Comparison of ENCODE assay signal across 10 cellular contexts in genomic region chr9:120873512-120873911, GRCh38. TPM values are rescaled to one million over a fixed set of nuclear protein-coding genes. Genes with fewer than 3 reads are reported as not detected.
DNase-seq lines count a peak whose midpoint lies in the region; ATAC-seq, FAIRE-seq and TF ChIP-seq lines count a peak whose summit lies in the region.
"Had no signal": no experiment of that assay in that cellular context is flagged by ENCODE, and none has a peak within 500 bp of the region (broad histone marks: within the 10 kb centered on the region; RNA-seq: fewer than 3 reads in every experiment).

No MANE protein-coding gene starts in this region.

- H3K4me1 Mint-ChIP-seq in activated T-cell treated with anti-CD3 and anti-CD28 coated beads, Interleukin-2, amount 50 U/mL, for 72 hours (ENCODE audit: low read depth): peaks cover 80% of the 10 kb centered on the region
- peaks cover 51% of the 10 kb centered on the region for H3K4me1 Mint-ChIP-seq in stimulated activated memory B cell treated with anti-CD40 and anti-IgM and Interleukin-4, amounts not matched to agents 10 μg/mL and 1 μg/mL and 100 μg/mL, for 72 hours

- peaks cover 15 to 47% of the 10 kb centered on the region in 2 donors for H3K36me3 Mint-ChIP-seq in activated T-cell treated with anti-CD3 and anti-CD28 coated beads, Interleukin-2, amount 50 U/mL, for 72 hours (ENCODE audit: insufficient read depth in 2 of 2)
- H3K36me3 Mint-ChIP-seq in stimulated activated memory B cell treated with anti-CD40 and anti-IgM and Interleukin-4, amounts not matched to agents 10 μg/mL and 1 μg/mL and 100 μg/mL, for 72 hours: peaks cover 23% of the 10 kb centered on the region

- ATAC-seq in activated T-cell treated with anti-CD3 and anti-CD28 coated beads, Interleukin-2, amount 50 U/mL, for 72 hours (replicated peaks in 1 of 2): no peak
- no peak for ATAC-seq in stimulated activated memory B cell treated with anti-CD40 and anti-IgM and Interleukin-4, amounts not matched to agents 10 μg/mL and 1 μg/mL and 100 μg/mL, for 72 hours
- no peak for ATAC-seq in sciatic nerve
- no peak for ATAC-seq in left lobe of liver

- no peaks in the 10 kb centered on the region for H4K20me1 ChIP-seq in OCI-LY1 (ENCODE audit: insufficient read depth, low read length)
- H4K20me1 ChIP-seq in H1 (replicated peaks in 1 of 2; ENCODE audit: control insufficient read depth in 1 of 2, insufficient read depth in 2 of 2, low read length in 2 of 2): no peaks in the 10 kb centered on the region

- H2AFZ ChIP-seq in OCI-LY1 (ENCODE audit: low read length) (no peak overlapping the region), H1 (ENCODE audit: low read length) (no peak overlapping the region)

- no peak overlapping the region for H3K9ac ChIP-seq in OCI-LY1 (ENCODE audit: low read length)
- H3K9ac ChIP-seq in H1 (replicated peaks in 1 of 4; ENCODE audit: extremely low read depth in 1 of 4, low read depth in 3 of 4, low read length in 3 of 4): no peak overlapping the region

- no peak overlapping the region for H4K8ac ChIP-seq in H1 (ENCODE audit: extremely low read depth, insufficient read depth, low read length)

- peak overlapping the region; percentile 98 for H2BK5ac ChIP-seq in H1 (ENCODE audit: low read depth, low read length)

- H3K9me3 ChIP-seq in OCI-LY1 (ENCODE audit: low read length) (no peaks in the 10 kb centered on the region), H1 (ENCODE audit: insufficient read depth in 2 of 2, low read depth in 1 of 2, low read length in 1 of 2) (no peaks in the 10 kb centered on the region)
- H3K9me3 ChIP-seq: adrenal gland had no signal

- no peak for FAIRE-seq in H1 (lab: Jason Lieb, UNC)

- H3K79me1 ChIP-seq in H1 (ENCODE audit: low read depth, low read length): no peaks in the 10 kb centered on the region

- H2BK20ac ChIP-seq in H1 (ENCODE audit: low read length): peak overlapping the region; percentile 24; the same call in 1 of the 2 replicates

- no peak for TF ChIP-seq RAD21 in H1 (IDR thresholded peaks at IDR 0.05 in 1 of 2, conservative IDR thresholded peaks at IDR 0.05 in 1 of 2; ENCODE audit: low read depth in 2 of 2, low read length in 2 of 2)

- POLR2A ChIA-PET in H1 (lab: Charles Lee; ENCODE audit: partially characterized antibody): interaction anchor here (0.9 to 2.7 kb wide), 13 partner anchors 11 to 69 kb away, joined by 3 to 12 read pairs (median 5); no protein-coding TSS in a partner anchor

- H2BK120ac ChIP-seq in H1 (replicated peaks; ENCODE audit: low read depth, low read length): no peak overlapping the region

- no peak overlapping the region for H3K4me2 ChIP-seq in OCI-LY1 (ENCODE audit: low read length)
- peak overlapping the region; percentile 53 to 69 for H3K4me2 ChIP-seq in H1 (ENCODE audit: insufficient read depth in 1 of 2, low read depth in 2 of 2, low read length in 2 of 2)

- H3K79me2 ChIP-seq in OCI-LY1 (ENCODE audit: insufficient read depth, low read length) (no peaks in the 10 kb centered on the region), H1 (ENCODE audit: control insufficient read depth in 1 of 2, insufficient read depth in 2 of 2, low read length in 2 of 2) (no peaks in the 10 kb centered on the region)

- no peak overlapping the region for H3K4ac ChIP-seq in H1 (replicated peaks; ENCODE audit: insufficient read length, low read depth, low read length)

- TF ChIP-seq EP300 in H1 (IDR thresholded peaks at IDR 0.05; ENCODE audit: borderline replicate concordance in 1 of 2, low read depth in 2 of 2, low read length in 2 of 2): peak in 1 of 2 experiments; percentile 54; a peak in 1 of 3 replicates

- H3K27ac Mint-ChIP-seq in activated T-cell treated with anti-CD3 and anti-CD28 coated beads, Interleukin-2, amount 50 U/mL, for 72 hours: peak overlapping the region; percentile 67
- H3K27ac Mint-ChIP-seq in stimulated activated memory B cell treated with anti-CD40 and anti-IgM and Interleukin-4, amounts not matched to agents 10 μg/mL and 1 μg/mL and 100 μg/mL, for 72 hours: peak overlapping the region; percentile 31

- H3K4me3 ChIP-seq in OCI-LY1 (ENCODE audit: low read depth, low read length, poor library complexity, severe bottlenecking): no peak overlapping the region
- H3K4me3 ChIP-seq in H1 (ENCODE audit: extremely low read depth in 1 of 4, insufficient read depth in 2 of 4, low read depth in 3 of 4, low read length in 4 of 4): peak overlapping the region in 2 of 4 experiments; percentile 8 to 39; a peak in 2 of 8 replicates
- H3K4me3 ChIP-seq: adrenal gland had no signal

- intact Hi-C loops in sciatic nerve (cut with DNase I): no loop called here

- no peak overlapping the region for H4K5ac ChIP-seq in H1 (ENCODE audit: insufficient read length, low read depth, low read length)

- no peak overlapping the region for H3K14ac ChIP-seq in H1 (ENCODE audit: insufficient read length)

- H3K4me1 ChIP-seq in OCI-LY1 (ENCODE audit: insufficient read depth, low read length, severe bottlenecking): peaks cover 41% of the 10 kb centered on the region
- peaks cover 23 to 54% (median 34%) of the 10 kb centered on the region in 4 experiments for H3K4me1 ChIP-seq in H1 (replicated peaks in 1 of 4; ENCODE audit: control insufficient read depth in 3 of 4, insufficient read depth in 4 of 4, low read length in 3 of 4)

- no peak overlapping the region for H2BK15ac ChIP-seq in H1 (ENCODE audit: low read length)

- H3K4me3 Mint-ChIP-seq in activated T-cell treated with anti-CD3 and anti-CD28 coated beads, Interleukin-2, amount 50 U/mL, for 72 hours: peak overlapping the region; percentile 23 to 94
- H3K4me3 Mint-ChIP-seq in stimulated activated memory B cell treated with anti-CD40 and anti-IgM and Interleukin-4, amounts not matched to agents 10 μg/mL and 1 μg/mL and 100 μg/mL, for 72 hours: no peak overlapping the region

- peak; percentile 12 to 28; a peak in 1 of 3 replicates for TF ChIP-seq POLR2A in H1 (IDR thresholded peaks at IDR 0.05; ENCODE audit: control extremely low read depth in 1 of 2, low read depth in 2 of 2, low read length in 2 of 2)

- peaks cover 10% of the 10 kb centered on the region for H3K23me2 ChIP-seq in H1 (ENCODE audit: low read depth, low read length)

- no peak overlapping the region for H2AK5ac ChIP-seq in H1 (ENCODE audit: low read depth, low read length)

- peaks cover 50% of the 10 kb centered on the region; the same call in 1 of the 2 replicates for H3K36me3 ChIP-seq in OCI-LY1 (ENCODE audit: insufficient read depth, low read length)
- peaks cover 0 to 3% (median 0%) of the 10 kb centered on the region in 4 experiments; a peak in 1 of 8 replicates for H3K36me3 ChIP-seq in H1 (ENCODE audit: control insufficient read depth in 2 of 4, insufficient read depth in 4 of 4, low read length in 3 of 4)

- CTCF ChIA-PET in H1 (lab: Charles Lee; ENCODE audit: partially characterized antibody): interaction anchor here (0.8 to 2.3 kb wide), 10 partner anchors 10 to 144 kb away, joined by 3 to 11 read pairs (median 4); no protein-coding TSS in a partner anchor

- H2BK12ac ChIP-seq in H1 (ENCODE audit: low read depth, low read length): peak overlapping the region; percentile 91; the same call in 1 of the 2 replicates

- peaks cover 6% of the 10 kb centered on the region; the same call in 1 of the 2 replicates for H3F3A ChIP-seq in OCI-LY1 (ENCODE audit: insufficient read depth, low read length)

- TF ChIP-seq CTCF in OCI-LY1 (IDR thresholded peaks at IDR 0.05; ENCODE audit: low read length) (no peak), H1 (IDR thresholded peaks at IDR 0.05; ENCODE audit: control extremely low read depth in 1 of 3, insufficient read depth in 1 of 3, low read depth in 1 of 3, low read length in 3 of 3) (no peak)

- H3K27me3 ChIP-seq in OCI-LY1 (ENCODE audit: insufficient read depth, low read length): no peaks in the 10 kb centered on the region
- peaks cover 0 to 4% (median 1%) of the 10 kb centered on the region in 4 experiments; a peak in 3 of 7 replicates for H3K27me3 ChIP-seq in H1 (replicated peaks in 1 of 4; ENCODE audit: control insufficient read depth in 3 of 4, extremely low read depth in 1 of 4, insufficient read depth in 3 of 4, low read length in 3 of 4)
- H3K27me3 ChIP-seq: adrenal gland had no signal

- no peak for DNase-seq in activated T-cell treated with anti-CD3 and anti-CD28 coated beads, Interleukin-2, amount 50 U/mL, for 72 hours
- DNase-seq in activated T-cell treated with anti-CD3 and anti-CD28 coated beads, Interleukin-2, amount 50 U/mL, for 1 hour: no peak
- DNase-seq in H1 (ENCODE audit: low read depth in 1 of 2, low spot score in 2 of 2) (peak; percentile 77 to 95), sciatic nerve (ENCODE audit: low spot score) (no peak), left lobe of liver (ENCODE audit: low spot score) (no peak)
- no peak for DNase-seq in NK-92 treated with Interleukin-12 subunit alpha and Interleukin-12 subunit beta, amount 100 ng/mL, for 24 hours (lab: John Stamatoyannopoulos, UW)
- DNase-seq: adrenal gland, NCI-H1105 treated with DMSO at 0.1 percent for 48 hours had no signal

- H3K9me3 Mint-ChIP-seq in activated T-cell treated with anti-CD3 and anti-CD28 coated beads, Interleukin-2, amount 50 U/mL, for 72 hours: no peaks in the 10 kb centered on the region
- H3K9me3 Mint-ChIP-seq in stimulated activated memory B cell treated with anti-CD40 and anti-IgM and Interleukin-4, amounts not matched to agents 10 μg/mL and 1 μg/mL and 100 μg/mL, for 72 hours: no peaks in the 10 kb centered on the region

- H3K27me3 Mint-ChIP-seq in activated T-cell treated with anti-CD3 and anti-CD28 coated beads, Interleukin-2, amount 50 U/mL, for 72 hours (ENCODE audit: low read depth): no peaks in the 10 kb centered on the region
- no peaks in the 10 kb centered on the region for H3K27me3 Mint-ChIP-seq in stimulated activated memory B cell treated with anti-CD40 and anti-IgM and Interleukin-4, amounts not matched to agents 10 μg/mL and 1 μg/mL and 100 μg/mL, for 72 hours

- peak overlapping the region; percentile 97 for H3K27ac ChIP-seq in OCI-LY1 (ENCODE audit: low read depth, low read length, poor library complexity, severe bottlenecking)
- peak overlapping the region; percentile 78 for H3K27ac ChIP-seq in H1 (ENCODE audit: low read depth, low read length)
- H3K27ac ChIP-seq: adrenal gland had no signal

- no peaks in the 10 kb centered on the region for H3K9me2 ChIP-seq in OCI-LY1 (ENCODE audit: low read depth, low read length)

- H3K18ac ChIP-seq in H1 (ENCODE audit: extremely low read depth, low read length): peak overlapping the region; percentile 93

- H4K91ac ChIP-seq in H1 (replicated peaks; ENCODE audit: insufficient read length, low read length): peak overlapping the region; percentile 96

- no peak overlapping the region for H3K56ac ChIP-seq in H1 (replicated peaks; ENCODE audit: insufficient read length, low read depth, low read length)

- 16% methylated on average over 4 of the region's 4 CpGs; no CpG with 5 or more reads in 1 of the 2 experiments for WGBS in H1 (ENCODE audit: extremely low coverage in 1 of 2, insufficient coverage in 1 of 2, insufficient read length in 1 of 2, insufficient replicate concordance in 2 of 2, low coverage in 1 of 2, low lambda C conversion rate in 2 of 2, missing lambda C conversion rate in 1 of 2), 2 experiments

- no peak overlapping the region for H3K23ac ChIP-seq in H1 (ENCODE audit: insufficient read length)

RNA-seq across cellular contexts. Expression of gene PHF19, which starts 3.5 kb away (rescaled TPM):
- total RNA-seq in activated T-cell treated with anti-CD3 and anti-CD28 coated beads, Interleukin-2, amount 50 U/mL, for 72 hours: 100 to 1,000 TPM; 166 to 222 TPM
- 30.2 and 31.8 TPM in 2 replicates for total RNA-seq in H1 (2021; fragmentation: NEBNext Ultra II Directional; extraction: Animal tissue kit (Norgen Biotek cat#: 25700))
- polyA plus RNA-seq in H1 (2011; rRNA removed): 28.2 and 31.0 TPM in 2 replicates
- 25.8 TPM for polyA plus RNA-seq in H1 (2011; cell fraction: cytosol; rRNA removed)
- 48.1 TPM for polyA plus RNA-seq in H1 (2011; cell fraction: nucleus; rRNA removed)
- polyA plus RNA-seq in H1 (2012, experiment 1 of 2): 26.2 to 35.4 TPM (median 31.5 TPM) in 4 replicates
- 29.9 TPM for polyA plus RNA-seq in H1 (2012, experiment 2 of 2)
- 24.5 TPM for polyA plus RNA-seq in H1 (2013, experiment 1 of 2)
- polyA plus RNA-seq in H1 (2013, experiment 2 of 2): 23.1 TPM
- 26.6 and 43.7 TPM in 2 replicates for polyA minus RNA-seq in H1 (2011; rRNA and poly(A)+ RNA removed)
- 16.2 TPM for polyA minus RNA-seq in H1 (2011; cell fraction: cytosol; rRNA and poly(A)+ RNA removed)
- polyA minus RNA-seq in H1 (2011; cell fraction: nucleus; rRNA and poly(A)+ RNA removed): 28.2 TPM
- total RNA-seq in sciatic nerve (29.3 TPM), left lobe of liver (2.4 TPM)

RNA-seq across cellular contexts. Expression of gene PSMD5, which starts 30.8 kb away (rescaled TPM):
- total RNA-seq in activated T-cell treated with anti-CD3 and anti-CD28 coated beads, Interleukin-2, amount 50 U/mL, for 72 hours: 10 to 100 TPM; 48.6 to 59.0 TPM
- total RNA-seq in H1 (2021; fragmentation: NEBNext Ultra II Directional; extraction: Animal tissue kit (Norgen Biotek cat#: 25700)): 30.0 and 30.5 TPM in 2 replicates
- polyA plus RNA-seq in H1 (2011; rRNA removed): 12.9 and 19.2 TPM in 2 replicates
- 26.0 TPM for polyA plus RNA-seq in H1 (2011; cell fraction: cytosol; rRNA removed)
- polyA plus RNA-seq in H1 (2011; cell fraction: nucleus; rRNA removed): 15.8 TPM
- polyA plus RNA-seq in H1 (2012, experiment 1 of 2): 18.2 to 51.8 TPM (median 31.4 TPM) in 4 replicates
- polyA plus RNA-seq in H1 (2012, experiment 2 of 2): 9.8 TPM
- polyA plus RNA-seq in H1 (2013, experiment 1 of 2): 27.6 TPM
- polyA plus RNA-seq in H1 (2013, experiment 2 of 2): 28.0 TPM
- polyA minus RNA-seq in H1 (2011; rRNA and poly(A)+ RNA removed): 18.9 and 30.8 TPM in 2 replicates
- polyA minus RNA-seq in H1 (2011; cell fraction: cytosol; rRNA and poly(A)+ RNA removed): 33.9 TPM
- 15.0 TPM for polyA minus RNA-seq in H1 (2011; cell fraction: nucleus; rRNA and poly(A)+ RNA removed)
- total RNA-seq in sciatic nerve (39.0 TPM), left lobe of liver (44.4 TPM)

RNA-seq across cellular contexts. Expression of gene TRAF1, which starts 53.1 kb away (rescaled TPM):
- 100 to 1,000 TPM in 1 of 2 donors, 10 to 100 TPM in 1; 91.6 to 101 TPM for total RNA-seq in activated T-cell treated with anti-CD3 and anti-CD28 coated beads, Interleukin-2, amount 50 U/mL, for 72 hours
- 1.5 and 1.6 TPM in 2 replicates for total RNA-seq in H1 (2021; fragmentation: NEBNext Ultra II Directional; extraction: Animal tissue kit (Norgen Biotek cat#: 25700))
- polyA plus RNA-seq in H1 (2011; rRNA removed): 3.1 and 3.2 TPM in 2 replicates
- polyA plus RNA-seq in H1 (2011; cell fraction: cytosol; rRNA removed): 4.9 TPM
- polyA plus RNA-seq in H1 (2011; cell fraction: nucleus; rRNA removed): 7.4 TPM
- polyA plus RNA-seq in H1 (2012, experiment 1 of 2): 1.8 to 3.0 TPM (median 2.2 TPM) in 4 replicates
- polyA plus RNA-seq in H1 (2012, experiment 2 of 2): 0.80 TPM
- 1.2 TPM for polyA plus RNA-seq in H1 (2013, experiment 1 of 2)
- polyA plus RNA-seq in H1 (2013, experiment 2 of 2): 1.1 TPM
- 4.5 and 4.6 TPM in 2 replicates for polyA minus RNA-seq in H1 (2011; rRNA and poly(A)+ RNA removed)
- 1.6 TPM for polyA minus RNA-seq in H1 (2011; cell fraction: cytosol; rRNA and poly(A)+ RNA removed)
- polyA minus RNA-seq in H1 (2011; cell fraction: nucleus; rRNA and poly(A)+ RNA removed): 6.9 TPM
- total RNA-seq in sciatic nerve (8.0 TPM), left lobe of liver (3.0 TPM)

Comparison
In these comparisons a context has a peak if more than half of its experiments do, and no peak if none do; other contexts are left out.
1. DNase-seq: peak in H1 (2 of 2); none in activated T-cell treated with anti-CD3 and anti-CD28 coated beads, Interleukin-2, amount 50 U/mL, for 72 hours (0 of 2), activated T-cell treated with anti-CD3 and anti-CD28 coated beads, Interleukin-2, amount 50 U/mL, for 1 hour (single experiment), sciatic nerve (single experiment), NK-92 treated with Interleukin-12 subunit alpha and Interleukin-12 subunit beta, amount 100 ng/mL, for 24 hours (single experiment) and left lobe of liver (single experiment).
2. RNA of gene TRAF1, which starts 53.1 kb away (total RNA-seq): 91.6 to 101 TPM in activated T-cell treated with anti-CD3 and anti-CD28 coated beads, Interleukin-2, amount 50 U/mL, for 72 hours; 8.0 TPM in sciatic nerve (single experiment), 3.0 TPM in left lobe of liver (single experiment) and 1.5 to 1.6 TPM in H1; every median in the first group is over 10 times any median in the second.